Comparison of ENCODE assay signal across 8 cellular contexts in genomic region chr15:63833246-63833696, GRCh38. TPM values are rescaled to one million over a fixed set of nuclear protein-coding genes. Genes with fewer than 3 reads are reported as not detected.
DNase-seq lines count a peak whose midpoint lies in the region; ATAC-seq and TF ChIP-seq lines count a peak whose summit lies in the region.

No MANE protein-coding gene starts in this region.

- no peak for TF ChIP-seq EP300 in gastroesophageal sphincter (IDR thresholded peaks at IDR 0.05)
- TF ChIP-seq EP300 in ovary (IDR thresholded peaks at IDR 0.05): no peak

- peak; percentile 59 for DNase-seq in GM13977 (ENCODE audit: low spot score)
- peak; percentile 71 for DNase-seq in NCI-H69 (lab: John Stamatoyannopoulos, UW)
- peak; percentile 76 for DNase-seq in activated effector memory CD4-positive, alpha-beta T cell treated with anti-CD3 and anti-CD28 coated beads, Interleukin-2, amount 50 U/mL, for 16 hours
- DNase-seq in ovary: peak; percentile 25 to 65 (median 39)
- no peak for DNase-seq in NCI-H510A (lab: John Stamatoyannopoulos, UW)
- no peak for DNase-seq in NCI-H1694 treated with DMSO at 0.1 percent for 48 hours (lab: John Stamatoyannopoulos, UW)

- no peak for TF ChIP-seq POLR2A in gastroesophageal sphincter (IDR thresholded peaks at IDR 0.05)
- TF ChIP-seq POLR2A in ovary (IDR thresholded peaks at IDR 0.05): no peak

- in situ Hi-C loops in GM13977 (cut with MboI; ENCODE audit: low pct_unique_long_range_greater_than_20kb, low sequenced_read_pairs, unreplicated experiment): no loop called here

- no peak for TF ChIP-seq CTCF in GM13977 (IDR thresholded peaks at IDR 0.05; ENCODE audit: extremely low read depth, insufficient read depth, missing control alignments)
- no peak for TF ChIP-seq CTCF in gastroesophageal sphincter (IDR thresholded peaks at IDR 0.05)
- TF ChIP-seq CTCF in ovary (IDR thresholded peaks at IDR 0.05): no peak

- ATAC-seq in HG02623 (IDR thresholded peaks at IDR 0.05; ENCODE audit: unreplicated experiment): peak; percentile 20
- peak; percentile 76 for ATAC-seq in gastroesophageal sphincter

- H3K9me3 ChIP-seq in gastroesophageal sphincter (no peaks in the 10 kb centered on the region), ovary (no peaks in the 10 kb centered on the region)

- whole genome bisulfite sequencing in gastroesophageal sphincter (ENCODE audit: low coverage in 1 of 2), 2 donors: no CpG with 5 or more reads among the region's 45 CpGs
- WGBS in ovary, 3 donors: 0 to 1% (median 1%) methylated on average over 33 to 45 of the region's 45 CpGs

- H3K27me3 ChIP-seq in gastroesophageal sphincter (no peaks in the 10 kb centered on the region), ovary (no peaks in the 10 kb centered on the region)

- H3K4me3 ChIP-seq in gastroesophageal sphincter (peak overlapping the region; percentile 68 to 71), ovary (peak overlapping the region; percentile 59)

- H3K27ac ChIP-seq in gastroesophageal sphincter (peak overlapping the region; percentile 83 to 95 (median 91)), ovary (peak overlapping the region; percentile 74 to 81)

- H3K36me3 ChIP-seq in gastroesophageal sphincter (no peaks in the 10 kb centered on the region), ovary (no peaks in the 10 kb centered on the region)

- peaks cover 8 to 40% (median 10%) of the 10 kb centered on the region in 3 donors for H3K4me1 ChIP-seq in gastroesophageal sphincter
- H3K4me1 ChIP-seq in ovary (ENCODE audit: insufficient read depth): peaks cover 4% of the 10 kb centered on the region

- intact Hi-C loops in ovary (cut with DNase I): no loop called here

RNA-seq across cellular contexts. Expression of gene HERC1, which starts 0.5 kb away (rescaled TPM):
- total RNA-seq in gastroesophageal sphincter (100 to 1,000 TPM; 114 to 137 (median 125) TPM), ovary (100 to 1,000 TPM in 1 of 7 donors, 10 to 100 TPM in 6; 60.7 to 105 (median 82.9) TPM)
- polyA plus RNA-seq in ovary: 10 to 100 TPM; 42.8 to 43.8 TPM

Comparison
In these comparisons a context has a peak if more than half of its experiments do, and no peak if none do; other contexts are left out.
1. DNase-seq: peak in GM13977 (single experiment), NCI-H69 (single experiment), activated effector memory CD4-positive, alpha-beta T cell treated with anti-CD3 and anti-CD28 coated beads, Interleukin-2, amount 50 U/mL, for 16 hours (single experiment) and ovary (5 of 5); none in NCI-H510A (single experiment) and NCI-H1694 treated with DMSO at 0.1 percent for 48 hours (single experiment).